In genomic region chr17:55513885-55514590, GRCh38 we compare ENCODE assay signal across 8 cellular contexts. TPM values are rescaled to one million over a fixed set of nuclear protein-coding genes. Genes with fewer than 3 reads are reported as not detected.
A peak's percentile ranks its signal among the peaks of the same experiment; 100 is the strongest.
DNase-seq lines count a peak whose midpoint lies in the region; ATAC-seq lines count a peak whose summit lies in the region.

No MANE protein-coding gene starts in this region.

- peak; percentile 57 for DNase-seq in AG08396 (ENCODE audit: low spot score)
- peak; percentile 47 to 75 for DNase-seq in NCI-H526 (lab: John Stamatoyannopoulos, UW)
- peak; percentile 72 for DNase-seq in activated CD4-positive, alpha-beta T cell treated with anti-CD3 and anti-CD28 coated beads, Interleukin-2, amount 50 U/mL, for 1 hour
- DNase-seq in dermis blood vessel endothelial cell, result peak; percentile 78
- peak; percentile 66 to 71 for DNase-seq in lung microvascular endothelial cell (ENCODE audit: low read depth in 2 of 2)
- DNase-seq in stimulated activated CD8-positive, alpha-beta memory T cell treated with anti-CD3 and anti-CD28 coated beads, Interleukin-15, amount 100 ng/mL, for 24 hours (ENCODE audit: low read depth), result peak; percentile 43

- ATAC-seq in GM18870 (IDR thresholded peaks at IDR 0.05; ENCODE audit: unreplicated experiment) (peak; percentile 78), HG03442 (IDR thresholded peaks at IDR 0.05; ENCODE audit: unreplicated experiment) (peak; percentile 72)

RNA-seq across cellular contexts. Expression of gene SMIM36, which starts 2.8 kb away (rescaled TPM):
- total RNA-seq in dermis blood vessel endothelial cell (not detected in 2 replicates), lung microvascular endothelial cell (not detected in 2 replicates)

Comparison
In these comparisons a context has a peak if more than half of its experiments do, and no peak if none do; other contexts are left out.
1. Peak in every context shown above with its lines: DNase-seq and ATAC-seq.